Comparison of ENCODE assay signal across 16 cellular contexts in the genomic region with DNA sequence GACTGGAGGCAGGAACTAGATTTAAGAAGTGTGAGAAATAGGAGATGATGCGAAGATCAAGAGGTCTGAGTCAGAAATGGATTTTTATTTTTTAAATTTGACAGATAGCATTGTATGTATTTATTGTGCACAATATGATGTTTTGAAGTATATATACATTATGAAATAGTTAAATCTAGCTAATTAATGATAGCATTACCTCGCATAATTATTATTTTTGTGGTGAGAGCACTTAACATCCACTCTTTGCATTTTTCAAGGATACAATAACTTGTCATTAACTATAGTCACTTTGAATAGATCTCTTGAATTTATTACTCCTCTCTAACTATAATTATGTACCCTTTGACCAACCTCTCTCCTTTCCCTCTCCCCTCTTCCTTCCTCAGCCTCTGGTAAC. TPM values are rescaled to one million over a fixed set of nuclear protein-coding genes. Genes with fewer than 3 reads are reported as not detected.
A peak's percentile ranks its signal among the peaks of the same experiment; 100 is the strongest.
DNase-seq lines count a peak whose midpoint lies in the region; ATAC-seq, FAIRE-seq and TF ChIP-seq lines count a peak whose summit lies in the region.
"Had no signal": no experiment of that assay in that cellular context is flagged by ENCODE, and none has a peak within 500 bp of the region (broad histone marks: within the 10 kb centered on the region; RNA-seq: fewer than 3 reads in every experiment).

No MANE protein-coding gene starts in this region.

- ATAC-seq in HepG2 (no peak), right lobe of liver (no peak), WTC11 (no peak), HG03175 (IDR thresholded peaks at IDR 0.05; ENCODE audit: unreplicated experiment) (no peak)

- no peak overlapping the region for H2AFZ ChIP-seq in HepG2 (ENCODE audit: low read length)
- H2AFZ ChIP-seq in neural progenitor cell (replicated peaks): no peak overlapping the region

- 97% methylated on average over 2 of the region's 2 CpGs for WGBS in HepG2 (ENCODE audit: low lambda C conversion rate)
- WGBS in right lobe of liver (ENCODE audit: insufficient coverage, low coverage, low lambda C conversion rate, missing lambda C conversion rate): 89% methylated on average over 2 of the region's 2 CpGs

- POLR2A ChIA-PET in HepG2 (lab: Yijun Ruan, JAX) (interaction anchor here (0.9 kb wide), 1 partner anchor 33 kb away, joined by 3 read pairs; no protein-coding TSS in a partner anchor), WTC11 (lab: Charles Lee) (no interaction called here)

- H3K4me1 ChIP-seq in HepG2 (ENCODE audit: insufficient read depth, low read length) (peaks cover 65% of the 10 kb centered on the region), right lobe of liver (peaks cover 0 to 40% (median 18%) of the 10 kb centered on the region in 4 donors), neural progenitor cell (peaks cover 50% of the 10 kb centered on the region)
- H3K4me1 ChIP-seq: HAP-1 had no signal

- TF ChIP-seq RAD21 in HepG2 (CRISPR knock-in tag; IDR thresholded peaks at IDR 0.05): no peak

- H3K36me3 ChIP-seq in HepG2 (replicated peaks in 1 of 2; ENCODE audit: control insufficient read depth in 1 of 2, insufficient read depth in 2 of 2, low read length in 2 of 2): no peaks in the 10 kb centered on the region
- H3K36me3 ChIP-seq in right lobe of liver: no peaks in the 10 kb centered on the region
- peaks cover 15% of the 10 kb centered on the region for H3K36me3 ChIP-seq in neural progenitor cell
- H3K36me3 ChIP-seq: HAP-1 had no signal

- no peak overlapping the region for H3K27ac Mint-ChIP-seq in neural progenitor cell
- no peak overlapping the region for H3K27ac Mint-ChIP-seq in WTC11
- H3K27ac Mint-ChIP-seq: B cell; CD4-positive, alpha-beta T cell; HFFc6 had no signal

- DNase-seq in HepG2 (ENCODE audit: low spot score) (no peak), right lobe of liver (no peak), NCI-H69 (lab: John Stamatoyannopoulos, UW) (peak; percentile 57), neural progenitor cell (ENCODE audit: low spot score) (no peak), WTC11 (ENCODE audit: low spot score) (no peak), OCI-M1 (lab: John Stamatoyannopoulos, UW) (no peak)
- DNase-seq: C1 segment of cervical spinal cord; Calu3; CD4-positive, alpha-beta T cell; DMS 273 treated with DMSO at 0.1 percent for 48 hours; HFFc6 had no signal

- H3K27me3 ChIP-seq in HepG2 (ENCODE audit: control insufficient read depth in 1 of 2, insufficient read depth in 2 of 2, low read length in 2 of 2) (no peaks in the 10 kb centered on the region; a peak in 1 of 5 replicates), right lobe of liver (no peaks in the 10 kb centered on the region), neural progenitor cell (no peaks in the 10 kb centered on the region)

- H3K4me3 Mint-ChIP-seq in neural progenitor cell: peak overlapping the region; percentile 92
- H3K4me3 Mint-ChIP-seq in WTC11: no peak overlapping the region
- H3K4me3 Mint-ChIP-seq: B cell; CD4-positive, alpha-beta T cell; HFFc6 had no signal

- H3K4me2 ChIP-seq in HepG2 (ENCODE audit: low read depth, low read length): peak overlapping the region; percentile 75
- H3K4me2 ChIP-seq in neural progenitor cell: peak overlapping the region; percentile 98

- intact Hi-C loops in HepG2 (cut with micrococcal nuclease; ENCODE audit: unreplicated experiment): loop anchor here (10.0 kb wide), 1 partner anchor 68 kb away; no protein-coding TSS in a partner anchor
- intact Hi-C loops in right lobe of liver (cut with DNase I): loop anchor here in 1 of 2 donors (10.0 kb wide), 1 partner anchor 52 kb away; no protein-coding TSS in a partner anchor

- H3K27me3 Mint-ChIP-seq in neural progenitor cell (ENCODE audit: insufficient read depth, low read depth): peaks cover 11% of the 10 kb centered on the region
- peaks cover 43% of the 10 kb centered on the region for H3K27me3 Mint-ChIP-seq in WTC11 (ENCODE audit: low read depth)

- in situ Hi-C loops in HepG2 (cut with HindIII; ENCODE audit: extremely low pct_ligation_motif_present, low pct_unique_long_range_greater_than_20kb): no loop called here

- H3K79me2 ChIP-seq in HepG2 (ENCODE audit: insufficient read depth, low read length): peaks cover 73% of the 10 kb centered on the region
- peaks cover 85% of the 10 kb centered on the region for H3K79me2 ChIP-seq in neural progenitor cell (ENCODE audit: low read depth)

- TF ChIP-seq EP300 in HepG2 (IDR thresholded peaks at IDR 0.05; ENCODE audit: low read depth in 2 of 2, low read length in 2 of 2) (no peak), HepG2 (CRISPR knock-in tag; IDR thresholded peaks at IDR 0.05; ENCODE audit: borderline replicate concordance) (no peak)

- no peak overlapping the region for H3K27ac ChIP-seq in HepG2 (ENCODE audit: extremely low read length, insufficient read depth, low read length)
- no peak overlapping the region for H3K27ac ChIP-seq in right lobe of liver
- peak overlapping the region; percentile 86 for H3K27ac ChIP-seq in neural progenitor cell

- FAIRE-seq in HepG2 (lab: Jason Lieb, UNC): no peak
- FAIRE-seq: H1 had no signal

- peaks cover 41% of the 10 kb centered on the region for H3F3A ChIP-seq in neural progenitor cell (ENCODE audit: low read depth)

- H3K36me3 Mint-ChIP-seq in neural progenitor cell: peaks cover 14% of the 10 kb centered on the region
- no peaks in the 10 kb centered on the region for H3K36me3 Mint-ChIP-seq in WTC11

- H3K9me3 Mint-ChIP-seq in neural progenitor cell (peaks cover 19% of the 10 kb centered on the region), WTC11 (no peaks in the 10 kb centered on the region)
- H3K9me3 Mint-ChIP-seq: CD4-positive, alpha-beta T cell; HFFc6 had no signal

- no peak for TF ChIP-seq POLR2A in HepG2 (IDR thresholded peaks at IDR 0.05; ENCODE audit: insufficient read depth in 1 of 2, low read depth in 2 of 2, low read length in 2 of 2)
- TF ChIP-seq POLR2A in right lobe of liver (IDR thresholded peaks at IDR 0.05): no peak

- H4K20me1 ChIP-seq in HepG2 (ENCODE audit: insufficient read depth, low read length) (no peaks in the 10 kb centered on the region; the same call in none of the 2 replicates), neural progenitor cell (ENCODE audit: low read depth) (peaks cover 74% of the 10 kb centered on the region)

- H3K9me3 ChIP-seq in HepG2 (ENCODE audit: low read length): no peaks in the 10 kb centered on the region
- H3K9me3 ChIP-seq in right lobe of liver: no peaks in the 10 kb centered on the region
- H3K9me3 ChIP-seq in neural progenitor cell (ENCODE audit: low read depth): peaks cover 9% of the 10 kb centered on the region
- H3K9me3 ChIP-seq: HAP-1 had no signal

- H3K4me3 ChIP-seq in HepG2 (replicated peaks in 1 of 3; ENCODE audit: insufficient read depth in 1 of 3, low read depth in 2 of 3, low read length in 3 of 3) (no peak overlapping the region), right lobe of liver (no peak overlapping the region), neural progenitor cell (peak overlapping the region; percentile 94)
- H3K4me3 ChIP-seq: HAP-1 had no signal

- peaks cover 42% of the 10 kb centered on the region for H3K4me1 Mint-ChIP-seq in neural progenitor cell
- peaks cover 16% of the 10 kb centered on the region for H3K4me1 Mint-ChIP-seq in WTC11

- BruUV-seq in HepG2 (replicated peaks; lab: Mats Ljungman, UMichigan): no TSS peak

- H3K9ac ChIP-seq in HepG2 (ENCODE audit: insufficient read depth, low read depth, low read length) (no peak overlapping the region; the same call in 1 of the 2 replicates), neural progenitor cell (no peak overlapping the region)

- TF ChIP-seq CTCF in HepG2 (CRISPR knock-in tag; IDR thresholded peaks at IDR 0.05) (no peak), right lobe of liver (IDR thresholded peaks at IDR 0.05) (no peak), neural progenitor cell (IDR thresholded peaks at IDR 0.05) (no peak), WTC11 (IDR thresholded peaks at IDR 0.05) (no peak)

- CTCF ChIA-PET in HepG2 (lab: Yijun Ruan, JAX; ENCODE audit: low intra/inter-chr PET ratio, low total read pairs): no interaction called here
- CTCF ChIA-PET in WTC11 (lab: Charles Lee): no interaction called here

TF ChIP-seq in WTC11, 78 proteins besides CTCF, POLR2A, EP300 and RAD21 (continues in another document):
- TF ChIP-seq ZNF396 (CRISPR knock-in tag; IDR thresholded peaks at IDR 0.05; ENCODE audit: borderline replicate concordance) (no peak), CBFB (CRISPR knock-in tag; IDR thresholded peaks at IDR 0.05; ENCODE audit: low read depth) (no peak), SMAD4 (CRISPR knock-in tag; IDR thresholded peaks at IDR 0.05) (no peak)

RNA-seq across cellular contexts. Expression of a gene that starts 3.7 kb away (rescaled TPM):
- total RNA-seq in HepG2 (2016; rRNA removed; fragmentation: Illumina TruSeq; extraction: Trizol) (7.3 and 17.8 TPM in 2 replicates), right lobe of liver (10 to 100 TPM; 22.3 to 88.5 (median 45.4) TPM), neural progenitor cell (ENCODE audit: low replicate concordance) (89.3 and 158 TPM in 2 replicates), WTC11 (2021) (0.76 to 1.1 TPM (median 1.0 TPM) in 3 replicates)
- total RNA-seq in HepG2 (2016; cell fraction: cytosol; rRNA removed; fragmentation: Illumina TruSeq; extraction: Trizol; ENCODE audit: low read depth): 9.0 and 10.2 TPM in 2 replicates
- 6.2 and 18.0 TPM in 2 replicates for total RNA-seq in HepG2 (2016; cell fraction: insoluble cytoplasmic fraction; rRNA removed; fragmentation: Illumina TruSeq; extraction: Trizol)
- total RNA-seq in HepG2 (2016; cell fraction: membrane; rRNA removed; fragmentation: Illumina TruSeq; extraction: Trizol): 6.9 and 8.3 TPM in 2 replicates
- total RNA-seq in HepG2 (2016; cell fraction: nucleus; rRNA removed; fragmentation: Illumina TruSeq; extraction: Trizol): 20.7 and 28.1 TPM in 2 replicates
- 35.6 and 42.1 TPM in 2 replicates for polyA plus RNA-seq in HepG2 (2011; rRNA removed)
- polyA plus RNA-seq in HepG2 (2011; cell fraction: cytosol; rRNA removed): 32.2 and 39.1 TPM in 2 replicates
- 47.2 and 50.5 TPM in 2 replicates for polyA plus RNA-seq in HepG2 (2011; cell fraction: nucleus; rRNA removed)
- 31.2 and 40.4 TPM in 2 replicates for polyA plus RNA-seq in HepG2 (2012)
- 2.0 and 2.9 TPM in 2 replicates for polyA plus RNA-seq in HepG2 (2016; cell fraction: cytosol; fragmentation: Illumina TruSeq; extraction: Trizol; ENCODE audit: low read depth)
- polyA plus RNA-seq in HepG2 (2016; cell fraction: insoluble cytoplasmic fraction; fragmentation: Illumina TruSeq; extraction: Trizol; ENCODE audit: low read depth): 11.7 and 14.0 TPM in 2 replicates
- polyA plus RNA-seq in HepG2 (2016; cell fraction: membrane; fragmentation: Illumina TruSeq; extraction: Trizol; ENCODE audit: low read depth): 3.9 TPM in 2 replicates
- 47.9 and 54.1 TPM in 2 replicates for polyA plus RNA-seq in HepG2 (2016; cell fraction: nucleus; fragmentation: Illumina TruSeq; extraction: Trizol; ENCODE audit: insufficient read depth, low read depth)
- polyA minus RNA-seq in HepG2 (2011; rRNA and poly(A)+ RNA removed; ENCODE audit: low replicate concordance): 31.7 and 106 TPM in 2 replicates
- polyA minus RNA-seq in HepG2 (2011; cell fraction: cytosol; rRNA and poly(A)+ RNA removed): 26.9 and 29.0 TPM in 2 replicates
- 31.0 and 31.3 TPM in 2 replicates for polyA minus RNA-seq in HepG2 (2011; cell fraction: nucleus; rRNA and poly(A)+ RNA removed)
- total RNA-seq: A172; CD4-positive, alpha-beta T cell; HFFc6 had no signal
